ENCODE assay signal across 19 cellular contexts in the genomic region with DNA sequence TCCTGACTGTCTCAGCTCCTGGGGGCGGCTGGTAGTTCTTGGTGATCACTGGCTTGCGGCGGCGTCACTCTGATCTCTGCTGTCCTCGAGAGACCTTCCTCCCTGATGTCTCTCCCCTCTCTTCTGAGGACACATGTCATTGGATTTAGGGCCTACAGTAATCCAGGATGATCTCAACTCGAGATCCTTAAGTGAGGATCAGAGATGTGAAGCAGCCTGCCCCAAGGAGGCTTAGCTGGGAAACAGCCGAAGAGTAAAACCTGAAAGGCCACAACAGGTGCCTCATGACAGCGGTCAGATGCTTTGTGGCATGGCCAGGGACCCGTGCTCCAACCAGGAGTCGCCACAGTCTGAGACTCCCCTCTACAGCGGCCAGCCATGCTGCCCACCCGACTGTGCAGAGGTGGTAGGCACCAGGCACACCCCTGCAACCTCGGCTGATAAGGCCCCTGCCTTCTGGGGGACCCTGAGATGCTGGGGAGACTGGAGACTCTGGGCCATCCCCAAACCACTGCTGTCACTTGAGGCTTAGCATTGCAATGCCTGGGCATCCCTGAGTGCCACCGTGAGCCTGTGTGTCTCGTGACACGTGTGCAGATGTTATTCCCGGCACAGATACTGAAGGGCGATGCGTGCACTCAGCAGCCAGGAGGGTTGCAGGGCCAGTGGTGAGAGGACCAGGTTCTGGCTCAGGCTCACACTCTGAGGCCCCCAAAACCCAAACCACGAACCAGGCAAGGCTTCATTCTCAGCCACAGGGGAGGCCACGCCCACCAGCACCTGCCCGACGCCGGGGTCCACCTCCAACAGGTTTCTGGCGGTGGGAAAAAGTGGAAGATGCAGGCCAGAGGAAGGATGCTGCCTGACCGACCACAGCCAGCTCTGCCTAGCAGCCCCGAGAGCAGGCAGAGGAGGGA.
"Had no signal": no experiment of that assay in that cellular context is flagged by ENCODE, and none has a peak within 500 bp of the region (broad histone marks: within the 10 kb centered on the region; RNA-seq: fewer than 3 reads in every experiment).

No MANE protein-coding gene starts in this region.

- H3K36me3 ChIP-seq: breast epithelium, heart right ventricle, left ventricle myocardium inferior, pancreas, upper lobe of right lung had no signal

- H3K27me3 Mint-ChIP-seq: activated naive CD4-positive, alpha-beta T cell treated with anti-CD3 and anti-CD28 coated beads, Interleukin-2, amount 50 U/mL, for 24 hours had no signal

- H3K9me3 ChIP-seq: breast epithelium, heart right ventricle, left ventricle myocardium inferior, pancreas, upper lobe of right lung had no signal

- H3K4me1 Mint-ChIP-seq: activated naive CD4-positive, alpha-beta T cell treated with anti-CD3 and anti-CD28 coated beads, Interleukin-2, amount 50 U/mL, for 24 hours; naive B cell; stimulated activated naive B cell treated with anti-CD40 and anti-IgM and Interleukin-4, amounts not matched to agents 10 μg/mL and 1 μg/mL and 100 μg/mL, for 72 hours had no signal

- H3K27ac ChIP-seq: pancreas, VCaP had no signal

- H3K9me3 Mint-ChIP-seq: activated naive CD4-positive, alpha-beta T cell treated with anti-CD3 and anti-CD28 coated beads, Interleukin-2, amount 50 U/mL, for 24 hours; naive B cell; stimulated activated naive B cell treated with anti-CD40 and anti-IgM and Interleukin-4, amounts not matched to agents 10 μg/mL and 1 μg/mL and 100 μg/mL, for 72 hours had no signal

- H3K36me3 Mint-ChIP-seq: activated naive CD4-positive, alpha-beta T cell treated with anti-CD3 and anti-CD28 coated beads, Interleukin-2, amount 50 U/mL, for 24 hours; naive B cell; stimulated activated naive B cell treated with anti-CD40 and anti-IgM and Interleukin-4, amounts not matched to agents 10 μg/mL and 1 μg/mL and 100 μg/mL, for 72 hours had no signal

- H3K27ac Mint-ChIP-seq: activated naive CD4-positive, alpha-beta T cell treated with anti-CD3 and anti-CD28 coated beads, Interleukin-2, amount 50 U/mL, for 24 hours; naive B cell; stimulated activated naive B cell treated with anti-CD40 and anti-IgM and Interleukin-4, amounts not matched to agents 10 μg/mL and 1 μg/mL and 100 μg/mL, for 72 hours had no signal

- H3K4me3 ChIP-seq: breast epithelium, heart right ventricle, left ventricle myocardium inferior, pancreas, upper lobe of right lung had no signal

- H3K4me3 Mint-ChIP-seq: activated naive CD4-positive, alpha-beta T cell treated with anti-CD3 and anti-CD28 coated beads, Interleukin-2, amount 50 U/mL, for 24 hours; naive B cell; stimulated activated naive B cell treated with anti-CD40 and anti-IgM and Interleukin-4, amounts not matched to agents 10 μg/mL and 1 μg/mL and 100 μg/mL, for 72 hours had no signal

- ATAC-seq: heart right ventricle; pancreas; sciatic nerve; stimulated activated naive B cell treated with anti-CD40 and anti-IgM and Interleukin-4, amounts not matched to agents 10 μg/mL and 1 μg/mL and 100 μg/mL, for 72 hours; upper lobe of right lung had no signal

- H3K27me3 ChIP-seq: breast epithelium, heart right ventricle, pancreas, upper lobe of right lung had no signal

- DNase-seq: activated CD4-positive, alpha-beta T cell treated with anti-CD3 and anti-CD28 coated beads for 1 hour; activated CD4-positive, alpha-beta T cell treated with anti-CD3 and anti-CD28 coated beads, Interleukin-2, amount 50 U/mL, for 4 hours; activated gamma-delta T cell; cortex of kidney; erythroblast; heart right ventricle; kidney glomerular epithelial cell; left ventricle myocardium inferior; mammary epithelial cell; naive B cell; pancreas; stimulated activated CD4-positive, alpha-beta T cell treated with anti-CD3 and anti-CD28 coated beads, Interleukin-4, amount 100 ng/mL, for 24 hours; stimulated activated naive B cell treated with anti-CD40 and anti-IgM and Interleukin-4, amounts not matched to agents 10 μg/mL and 1 μg/mL and 100 μg/mL, for 72 hours; T-helper 2 cell; upper lobe of right lung had no signal
